ENCODE assay signal across 8 cellular contexts in genomic region chr15:56244237-56244810, GRCh38. TPM values are rescaled to one million over a fixed set of nuclear protein-coding genes. Genes with fewer than 3 reads are reported as not detected.
DNase-seq lines count a peak whose midpoint lies in the region; FAIRE-seq and TF ChIP-seq lines count a peak whose summit lies in the region.

No MANE protein-coding gene starts in this region.

- peak overlapping the region; percentile 22 to 69 for H3K9ac ChIP-seq in stomach smooth muscle (ENCODE audit: low read length in 2 of 2)

- H3K27me3 ChIP-seq in BJ (ENCODE audit: control insufficient read depth, insufficient read depth, low read length): no peaks in the 10 kb centered on the region
- no peaks in the 10 kb centered on the region for H3K27me3 ChIP-seq in stomach smooth muscle (ENCODE audit: control insufficient read depth in 1 of 2, insufficient read depth in 2 of 2, low read length in 2 of 2)

- TF ChIP-seq CTCF in BJ (IDR thresholded peaks at IDR 0.05; ENCODE audit: insufficient read depth, low read depth, low read length) (no peak), epithelial cell of proximal tubule (conservative IDR thresholded peaks at IDR 0.05; ENCODE audit: low read depth, low read length) (no peak)

- FAIRE-seq in H54 (lab: Jason Lieb, UNC): peak; percentile 89

- H3K4me3 ChIP-seq in BJ (ENCODE audit: low read depth, low read length) (peak overlapping the region; percentile 85), epithelial cell of proximal tubule (ENCODE audit: low read depth, low read length) (peak overlapping the region; percentile 88), stomach smooth muscle (ENCODE audit: low read length in 2 of 2) (peak overlapping the region; percentile 77 to 92)

- no peaks in the 10 kb centered on the region for H3K9me3 ChIP-seq in stomach smooth muscle (ENCODE audit: control insufficient read depth in 2 of 2, low read length in 2 of 2)

- no peak for TF ChIP-seq POLR2A in H54 (IDR thresholded peaks at IDR 0.05; ENCODE audit: low read depth, low read length)

- H3K4me1 ChIP-seq in stomach smooth muscle (ENCODE audit: control insufficient read depth, insufficient read depth, low read length): peaks cover 14% of the 10 kb centered on the region

- POLR2A ChIA-PET in BJ (lab: Charles Lee): no interaction called here

- CTCF ChIA-PET in BJ (lab: Yijun Ruan, JAX): interaction anchor here (0.6 to 2.5 kb wide), 7 partner anchors 9 to 1507 kb away, joined by 3 to 59 read pairs (median 4); no protein-coding TSS in a partner anchor

- H3K36me3 ChIP-seq in BJ (ENCODE audit: control insufficient read depth, insufficient read depth, low read length): no peaks in the 10 kb centered on the region
- H3K36me3 ChIP-seq in stomach smooth muscle (ENCODE audit: control insufficient read depth in 2 of 2, insufficient read depth in 2 of 2, low read length in 2 of 2): no peaks in the 10 kb centered on the region

- no peak for DNase-seq in BJ (ENCODE audit: low read depth)
- DNase-seq in H54 (ENCODE audit: insufficient read length, low spot score): no peak
- DNase-seq in NCI-H526 (lab: John Stamatoyannopoulos, UW): peak; percentile 61 to 80
- peak; percentile 2 for DNase-seq in activated T-cell treated with anti-CD3 and anti-CD28 coated beads for 1 hour (ENCODE audit: low read depth)
- no peak for DNase-seq in epithelial cell of proximal tubule (ENCODE audit: low read depth)
- peak; percentile 41 for DNase-seq in middle frontal gyrus (ENCODE audit: extremely low spot score, low spot score)
- no peak for DNase-seq in OCI-M2 (lab: John Stamatoyannopoulos, UW; ENCODE audit: unreplicated experiment)

- H3K27ac ChIP-seq in stomach smooth muscle (ENCODE audit: low read length): peak overlapping the region; percentile 18

RNA-seq across cellular contexts. Expression of gene RFX7, which starts 0.6 kb away (rescaled TPM):
- polyA plus RNA-seq in BJ (2011; rRNA removed): 3.5 and 5.5 TPM in 2 replicates
- polyA minus RNA-seq in BJ (2011; rRNA and poly(A)+ RNA removed): 14.2 and 15.0 TPM in 2 replicates
- 4.8 TPM in 2 replicates for total RNA-seq in epithelial cell of proximal tubule

Comparison
In these comparisons a context has a peak if more than half of its experiments do, and no peak if none do; other contexts are left out.
1. DNase-seq: peak in NCI-H526 (2 of 2), activated T-cell treated with anti-CD3 and anti-CD28 coated beads for 1 hour (single experiment) and middle frontal gyrus (single experiment); none in BJ (single experiment), H54 (single experiment), epithelial cell of proximal tubule (single experiment) and OCI-M2 (single experiment).
2. Peak in every context shown above with its lines, with median percentiles within 50 percentile points of each other: H3K4me3 ChIP-seq.